In the genomic region with DNA sequence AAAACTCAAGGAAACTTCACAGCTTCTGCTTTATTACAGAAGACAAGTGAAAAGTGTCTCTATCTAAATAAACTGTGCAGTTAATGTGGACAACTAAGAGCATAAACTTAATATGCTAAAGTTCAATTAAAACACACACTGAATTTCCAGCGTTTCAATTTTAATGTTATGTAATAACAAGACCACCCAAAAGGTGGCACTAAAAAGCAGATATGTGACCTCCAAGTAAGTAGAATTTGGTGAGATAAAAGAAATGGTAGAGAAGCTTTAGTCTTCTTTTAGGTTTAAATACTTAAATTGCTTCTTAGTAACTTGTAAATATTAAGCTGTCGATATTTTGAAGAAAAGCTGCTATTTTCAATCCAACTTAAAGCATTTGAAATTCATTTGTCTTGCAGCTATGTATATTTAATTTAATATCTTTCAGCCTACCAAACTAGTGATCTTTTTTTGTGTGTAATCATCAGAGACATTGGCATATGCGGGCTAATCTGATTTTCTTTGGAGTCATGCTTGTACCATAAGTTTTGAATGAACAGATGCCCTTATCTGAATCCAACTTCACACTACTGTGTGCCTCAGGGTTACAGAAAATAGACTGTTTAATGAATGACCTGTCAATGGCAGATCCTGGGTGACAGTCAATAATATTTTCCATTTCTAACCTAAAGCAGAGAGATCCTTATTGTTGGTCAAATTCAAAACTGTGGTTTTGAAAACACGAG, we compare ENCODE assay signal across 10 cellular contexts. TPM values are rescaled to one million over a fixed set of nuclear protein-coding genes. Genes with fewer than 3 reads are reported as not detected.
DNase-seq lines count a peak whose midpoint lies in the region; ATAC-seq and TF ChIP-seq lines count a peak whose summit lies in the region.
"Had no signal": no experiment of that assay in that cellular context is flagged by ENCODE, and none has a peak within 500 bp of the region (broad histone marks: within the 10 kb centered on the region; RNA-seq: fewer than 3 reads in every experiment).

No MANE protein-coding gene starts in this region.

- H3K9me3 ChIP-seq in BE2C = no peaks in the 10 kb centered on the region
- no peaks in the 10 kb centered on the region for H3K9me3 ChIP-seq in Karpas-422 (ENCODE audit: low read length)

- H3K79me2 ChIP-seq in Karpas-422 (ENCODE audit: low read length) = no peaks in the 10 kb centered on the region

- H3K4me3 ChIP-seq in BE2C (ENCODE audit: low read depth, low read length) (no peak overlapping the region), Karpas-422 (ENCODE audit: low read length) (no peak overlapping the region)

- H3K4me2 ChIP-seq in Karpas-422 (ENCODE audit: low read depth, low read length, poor library complexity, severe bottlenecking) = no peak overlapping the region

- DNase-seq in BE2C (no peak), Karpas-422 (peak; percentile 45), kidney tubule cell (ENCODE audit: low spot score) (peak; percentile 28), omental fat pad (ENCODE audit: low spot score) (no peak)
- no peak for DNase-seq in activated naive CD8-positive, alpha-beta T cell treated with anti-CD3 and anti-CD28 coated beads for 36 hours
- DNase-seq: activated CD4-positive, alpha-beta memory T cell treated with anti-CD3 and anti-CD28 coated beads, Interleukin-2, amount 10 ng/mL, durations not matched to agents 7 days and 5 days; hippocampal formation had no signal

- H3K36me3 ChIP-seq in BE2C = no peaks in the 10 kb centered on the region
- H3K36me3 ChIP-seq in Karpas-422 (ENCODE audit: insufficient read depth, low read length) = no peaks in the 10 kb centered on the region

- no peaks in the 10 kb centered on the region for H3K36me3 Mint-ChIP-seq in activated naive CD8-positive, alpha-beta T cell treated with anti-CD3 and anti-CD28 coated beads for 36 hours

- ATAC-seq in omental fat pad (ENCODE audit: low FRiP score) (no peak), GM21423 (IDR thresholded peaks at IDR 0.05; ENCODE audit: unreplicated experiment) (no peak), HG03135 (IDR thresholded peaks at IDR 0.05; ENCODE audit: unreplicated experiment) (no peak)

- H3K27ac ChIP-seq in Karpas-422 (ENCODE audit: low read length) (no peak overlapping the region), VCaP (no peak overlapping the region)

- peaks cover 10% of the 10 kb centered on the region for H3K27me3 Mint-ChIP-seq in activated naive CD8-positive, alpha-beta T cell treated with anti-CD3 and anti-CD28 coated beads for 36 hours
- H3K27me3 Mint-ChIP-seq: activated CD4-positive, alpha-beta memory T cell treated with anti-CD3 and anti-CD28 coated beads, Interleukin-2, amount 10 ng/mL, durations not matched to agents 7 days and 5 days had no signal

- H3K4me1 ChIP-seq in BE2C (no peaks in the 10 kb centered on the region), Karpas-422 (ENCODE audit: low read length) (no peaks in the 10 kb centered on the region)

- no peaks in the 10 kb centered on the region for H3K9me3 Mint-ChIP-seq in activated naive CD8-positive, alpha-beta T cell treated with anti-CD3 and anti-CD28 coated beads for 36 hours
- H3K9me3 Mint-ChIP-seq: activated CD4-positive, alpha-beta memory T cell treated with anti-CD3 and anti-CD28 coated beads, Interleukin-2, amount 10 ng/mL, durations not matched to agents 7 days and 5 days had no signal

- H4K20me1 ChIP-seq in Karpas-422 (ENCODE audit: insufficient read depth, low read depth, low read length) = no peaks in the 10 kb centered on the region

- H2AFZ ChIP-seq in Karpas-422 (ENCODE audit: low read length) = no peak overlapping the region

- H3K9me2 ChIP-seq in Karpas-422 (replicated peaks; ENCODE audit: insufficient read depth, low read length) = no peaks in the 10 kb centered on the region

- no peak overlapping the region for H3K9ac ChIP-seq in Karpas-422 (ENCODE audit: low read length)

- no peak overlapping the region for H3K27ac Mint-ChIP-seq in activated naive CD8-positive, alpha-beta T cell treated with anti-CD3 and anti-CD28 coated beads for 36 hours
- H3K27ac Mint-ChIP-seq: activated CD4-positive, alpha-beta memory T cell treated with anti-CD3 and anti-CD28 coated beads, Interleukin-2, amount 10 ng/mL, durations not matched to agents 7 days and 5 days had no signal

- H3K4me1 Mint-ChIP-seq in activated naive CD8-positive, alpha-beta T cell treated with anti-CD3 and anti-CD28 coated beads for 36 hours = no peaks in the 10 kb centered on the region
- H3K4me1 Mint-ChIP-seq: activated CD4-positive, alpha-beta memory T cell treated with anti-CD3 and anti-CD28 coated beads, Interleukin-2, amount 10 ng/mL, durations not matched to agents 7 days and 5 days had no signal

- TF ChIP-seq CTCF in BE2C (IDR thresholded peaks at IDR 0.05; ENCODE audit: low read depth, low read length) = peak; percentile 54
- TF ChIP-seq CTCF in VCaP (conservative IDR thresholded peaks at IDR 0.05) = peak; percentile 77
- TF ChIP-seq CTCF in omental fat pad (IDR thresholded peaks at IDR 0.05) = no peak

- H3K27me3 ChIP-seq in BE2C (no peaks in the 10 kb centered on the region), Karpas-422 (ENCODE audit: low read length) (no peaks in the 10 kb centered on the region)

- no peak overlapping the region for H3K4me3 Mint-ChIP-seq in activated naive CD8-positive, alpha-beta T cell treated with anti-CD3 and anti-CD28 coated beads for 36 hours
- H3K4me3 Mint-ChIP-seq: activated CD4-positive, alpha-beta memory T cell treated with anti-CD3 and anti-CD28 coated beads, Interleukin-2, amount 10 ng/mL, durations not matched to agents 7 days and 5 days had no signal

RNA-seq across cellular contexts. Expression of gene ADAMTS1, which starts 36.5 kb away (rescaled TPM):
- polyA plus RNA-seq in BE2C (2012; ENCODE audit: insufficient read depth, insufficient read length, low read depth) = 12.0 TPM
- not detected in 2 replicates for total RNA-seq in Karpas-422 (2014; rRNA removed; shearing (Covaris generic); ENCODE audit: low replicate concordance)
- 100 to 1,000 TPM; 156 to 391 (median 347) TPM for total RNA-seq in omental fat pad
- under 1 TPM in 1 of 2 experiments, not detected in 1; 0.06 TPM for total RNA-seq in activated naive CD8-positive, alpha-beta T cell treated with anti-CD3 and anti-CD28 coated beads for 36 hours

Comparison
In these comparisons a context has a peak if more than half of its experiments do, and no peak if none do; other contexts are left out.
1. DNase-seq: peak in Karpas-422 (single experiment) and kidney tubule cell (single experiment); none in BE2C (single experiment), omental fat pad (single experiment) and activated naive CD8-positive, alpha-beta T cell treated with anti-CD3 and anti-CD28 coated beads for 36 hours (single experiment).
2. CTCF ChIP-seq: peak in BE2C (single experiment) and VCaP (single experiment); none in omental fat pad (0 of 3).
3. RNA of gene ADAMTS1, which starts 36.5 kb away (total RNA-seq): 156 to 391 TPM in omental fat pad; 0.06 TPM in activated naive CD8-positive, alpha-beta T cell treated with anti-CD3 and anti-CD28 coated beads for 36 hours and not detected in Karpas-422; every median in the first group is over 100 times any median in the second.